ENCODE assay signal across 21 cellular contexts in the genomic region with DNA sequence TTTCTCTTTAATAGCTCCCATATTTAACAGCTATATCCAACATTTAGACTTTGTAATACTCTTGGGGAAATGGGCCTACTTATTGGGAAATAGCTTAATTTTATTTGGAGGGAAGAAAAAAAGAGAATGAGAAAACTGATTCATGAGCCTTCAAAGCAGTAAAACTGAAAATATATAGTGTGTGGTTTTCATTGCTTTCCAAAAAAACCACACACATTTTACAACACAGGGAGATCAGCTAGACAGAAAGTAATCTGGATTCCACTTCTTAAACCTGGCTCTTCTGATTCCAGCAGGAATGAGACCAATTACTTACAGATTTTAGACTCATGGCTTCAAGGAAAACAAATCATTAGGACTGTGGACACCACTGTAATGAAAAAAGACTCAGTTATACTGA. TPM values are rescaled to one million over a fixed set of nuclear protein-coding genes. Genes with fewer than 3 reads are reported as not detected.
DNase-seq lines count a peak whose midpoint lies in the region; ATAC-seq, FAIRE-seq and TF ChIP-seq lines count a peak whose summit lies in the region.
"Had no signal": no experiment of that assay in that cellular context is flagged by ENCODE, and none has a peak within 500 bp of the region (broad histone marks: within the 10 kb centered on the region; RNA-seq: fewer than 3 reads in every experiment).

No MANE protein-coding gene starts in this region.

- H3K4me1 ChIP-seq in SK-N-SH (ENCODE audit: control insufficient read depth in 1 of 2, insufficient read depth in 2 of 2, low read depth in 1 of 2, low read length in 1 of 2) (0 out of 4 replicates have a peak, but pooled peaks cover 0 to 5% of the 10 kb centered on the region in 2 experiments), suprapubic skin (peaks cover 11% of the 10 kb centered on the region)
- H3K4me1 ChIP-seq in effector memory CD4-positive, alpha-beta T cell (ENCODE audit: control insufficient read depth, insufficient read depth, low read length, poor library complexity, severe bottlenecking) = no peaks in the 10 kb centered on the region
- H3K4me1 ChIP-seq: SJSA1 had no signal

- TF ChIP-seq EP300 in SK-N-SH (IDR thresholded peaks at IDR 0.05; ENCODE audit: borderline replicate concordance in 1 of 2, low read depth in 1 of 2, low read length in 1 of 2) = no peak
- no peak for TF ChIP-seq EP300 in suprapubic skin (IDR thresholded peaks at IDR 0.05)

- POLR2A ChIA-PET in SK-N-SH (lab: Yijun Ruan, JAX) = no interaction called here

- H3K4me2 ChIP-seq in SK-N-SH = no peak overlapping the region

- H3K9me2 ChIP-seq in SK-N-SH = no peaks in the 10 kb centered on the region

- H4K20me1 ChIP-seq in SK-N-SH (ENCODE audit: insufficient read depth) = no peaks in the 10 kb centered on the region

- no peaks in the 10 kb centered on the region for H3F3A ChIP-seq in SK-N-SH (replicated peaks; ENCODE audit: insufficient read depth)

- ATAC-seq in SK-N-SH treated with all-trans-retinoic acid at 6 μM for 48 hours = no peak
- ATAC-seq in HG03039 (IDR thresholded peaks at IDR 0.05; ENCODE audit: unreplicated experiment) = no peak
- ATAC-seq: CD8-positive, alpha-beta T cell; GM12878; left colon; stimulated activated naive B cell treated with anti-CD40 and anti-IgM and Interleukin-4, amounts not matched to agents 10 μg/mL and 1 μg/mL and 100 μg/mL, for 72 hours had no signal

- DNase-seq in SK-N-SH (no peak), SK-N-MC (ENCODE audit: low read depth, low spot score) (peak; percentile 51), frontal cortex (ENCODE audit: low spot score in 2 of 2) (no peak), suprapubic skin (ENCODE audit: low spot score in 2 of 2) (no peak), NCI-H1694 (lab: John Stamatoyannopoulos, UW) (no peak)
- no peak for DNase-seq in effector memory CD4-positive, alpha-beta T cell
- DNase-seq: 8988T; activated naive CD4-positive, alpha-beta T cell treated with anti-CD3 and anti-CD28 coated beads, Interleukin-2, amount 10 ng/mL, durations not matched to agents 7 days and 5 days; CD8-positive, alpha-beta T cell; esophagus squamous epithelium; GOT3; left colon; NCI-H187 treated with DMSO at 0.1 percent for 48 hours; NCI-H524; stimulated activated naive B cell treated with anti-CD40 and anti-IgM and Interleukin-4, amounts not matched to agents 10 μg/mL and 1 μg/mL and 100 μg/mL, for 72 hours; upper lobe of left lung had no signal

- H3K9me3 ChIP-seq in SK-N-SH = no peaks in the 10 kb centered on the region
- H3K9me3 ChIP-seq in SK-N-MC (ENCODE audit: low read depth, low read length) = no peaks in the 10 kb centered on the region
- H3K9me3 ChIP-seq in suprapubic skin = no peaks in the 10 kb centered on the region
- no peaks in the 10 kb centered on the region for H3K9me3 ChIP-seq in effector memory CD4-positive, alpha-beta T cell (ENCODE audit: control insufficient read depth, low read length)
- H3K9me3 ChIP-seq: esophagus squamous epithelium, SJSA1, upper lobe of left lung had no signal

- H3K4me3 ChIP-seq in SK-N-SH (ENCODE audit: low read depth in 2 of 2, low read length in 1 of 2) (no peak overlapping the region), SK-N-MC (peak overlapping the region; percentile 53), suprapubic skin (no peak overlapping the region)
- H3K4me3 ChIP-seq in effector memory CD4-positive, alpha-beta T cell (ENCODE audit: insufficient read depth, low read depth, low read length, poor library complexity, severe bottlenecking) = no peak overlapping the region
- H3K4me3 ChIP-seq: esophagus squamous epithelium, GM12878, SJSA1, upper lobe of left lung had no signal

- CTCF ChIA-PET in SK-N-SH (lab: Yijun Ruan, JAX) = no interaction called here

- H3K9ac ChIP-seq in SK-N-SH (no peak overlapping the region), SK-N-MC (ENCODE audit: insufficient read length) (no peak overlapping the region)

- no peaks in the 10 kb centered on the region for H3K79me2 ChIP-seq in SK-N-SH (ENCODE audit: insufficient read depth)

- no peak for TF ChIP-seq CTCF in SK-N-SH (IDR thresholded peaks at IDR 0.05)
- no peak for TF ChIP-seq CTCF in suprapubic skin (IDR thresholded peaks at IDR 0.05)

- H2AFZ ChIP-seq in SK-N-SH (ENCODE audit: low read depth) = no peak overlapping the region

- no peaks in the 10 kb centered on the region for H3K36me3 ChIP-seq in SK-N-SH (replicated peaks in 1 of 2; ENCODE audit: control insufficient read depth in 1 of 2, insufficient read depth in 2 of 2, low read length in 1 of 2)
- H3K36me3 ChIP-seq in SK-N-MC (ENCODE audit: insufficient read depth, low read length) = no peaks in the 10 kb centered on the region
- no peaks in the 10 kb centered on the region for H3K36me3 ChIP-seq in suprapubic skin
- H3K36me3 ChIP-seq in effector memory CD4-positive, alpha-beta T cell (ENCODE audit: control insufficient read depth, insufficient read depth, low read length) = no peaks in the 10 kb centered on the region
- H3K36me3 ChIP-seq: esophagus squamous epithelium, SJSA1, upper lobe of left lung had no signal

- no peak for TF ChIP-seq RAD21 in SK-N-SH (IDR thresholded peaks at IDR 0.05; ENCODE audit: low read length)

- peak; percentile 33 for FAIRE-seq in frontal cortex (lab: Jason Lieb, UNC)
- FAIRE-seq: GM12878 had no signal

- no peak for TF ChIP-seq POLR2A in suprapubic skin (IDR thresholded peaks at IDR 0.05)

- H3K27ac ChIP-seq in SK-N-SH (ENCODE audit: low read depth in 2 of 2, low read length in 1 of 2) = no peak overlapping the region
- peak overlapping the region; percentile 87 for H3K27ac ChIP-seq in SK-N-MC
- peak overlapping the region; percentile 18 for H3K27ac ChIP-seq in suprapubic skin
- H3K27ac ChIP-seq in effector memory CD4-positive, alpha-beta T cell (ENCODE audit: insufficient read depth, low read length, poor library complexity, severe bottlenecking) = no peak overlapping the region
- H3K27ac ChIP-seq: esophagus squamous epithelium, SJSA1, upper lobe of left lung had no signal

- no peaks in the 10 kb centered on the region for H3K27me3 ChIP-seq in SK-N-SH (ENCODE audit: insufficient read depth)
- no peaks in the 10 kb centered on the region for H3K27me3 ChIP-seq in suprapubic skin
- H3K27me3 ChIP-seq in effector memory CD4-positive, alpha-beta T cell (replicated peaks; ENCODE audit: control insufficient read depth, insufficient read depth, low read length, poor library complexity, severe bottlenecking) = no peaks in the 10 kb centered on the region
- H3K27me3 ChIP-seq: esophagus squamous epithelium, SJSA1, upper lobe of left lung had no signal

TF ChIP-seq in SK-N-SH treated with all-trans-retinoic acid at 6 μM for 48 hours, 23 proteins besides CTCF, POLR2A, EP300 and RAD21 (continues in another document):
- TF ChIP-seq, protein P1, sequence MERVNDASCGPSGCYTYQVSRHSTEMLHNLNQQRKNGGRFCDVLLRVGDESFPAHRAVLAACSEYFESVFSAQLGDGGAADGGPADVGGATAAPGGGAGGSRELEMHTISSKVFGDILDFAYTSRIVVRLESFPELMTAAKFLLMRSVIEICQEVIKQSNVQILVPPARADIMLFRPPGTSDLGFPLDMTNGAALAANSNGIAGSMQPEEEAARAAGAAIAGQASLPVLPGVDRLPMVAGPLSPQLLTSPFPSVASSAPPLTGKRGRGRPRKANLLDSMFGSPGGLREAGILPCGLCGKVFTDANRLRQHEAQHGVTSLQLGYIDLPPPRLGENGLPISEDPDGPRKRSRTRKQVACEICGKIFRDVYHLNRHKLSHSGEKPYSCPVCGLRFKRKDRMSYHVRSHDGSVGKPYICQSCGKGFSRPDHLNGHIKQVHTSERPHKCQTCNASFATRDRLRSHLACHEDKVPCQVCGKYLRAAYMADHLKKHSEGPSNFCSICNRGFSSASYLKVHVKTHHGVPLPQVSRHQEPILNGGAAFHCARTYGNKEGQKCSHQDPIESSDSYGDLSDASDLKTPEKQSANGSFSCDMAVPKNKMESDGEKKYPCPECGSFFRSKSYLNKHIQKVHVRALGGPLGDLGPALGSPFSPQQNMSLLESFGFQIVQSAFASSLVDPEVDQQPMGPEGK (CRISPR knock-in tag; IDR thresholded peaks at IDR 0.05; ENCODE audit: borderline replicate concordance) = no peak
- TF ChIP-seq GLIS3 (CRISPR knock-in tag; IDR thresholded peaks at IDR 0.05) (no peak), ZNF8 (CRISPR knock-in tag; IDR thresholded peaks at IDR 0.05) (no peak)

TF ChIP-seq in SK-N-SH, 30 proteins besides CTCF, POLR2A, EP300 and RAD21:
- TF ChIP-seq EZH2phosphoT487 (IDR thresholded peaks at IDR 0.05; ENCODE audit: borderline replicate concordance, low read depth) = no peak
- TF ChIP-seq POLR2AphosphoS5 (IDR thresholded peaks at IDR 0.05; ENCODE audit: low read depth, low read length) = no peak
- no peak for TF ChIP-seq RCOR1 (IDR thresholded peaks at IDR 0.05; ENCODE audit: low read length)
- no peak for TF ChIP-seq NRF1 (IDR thresholded peaks at IDR 0.05; ENCODE audit: low read depth, low read length)
- no peak for TF ChIP-seq FOXJ3 (CRISPR knock-in tag; IDR thresholded peaks at IDR 0.05)
- no peak for TF ChIP-seq TAF1 (IDR thresholded peaks at IDR 0.05; ENCODE audit: borderline replicate concordance, low read depth, low read length)
- no peak for TF ChIP-seq NFIC (IDR thresholded peaks at IDR 0.05; ENCODE audit: borderline replicate concordance)
- TF ChIP-seq FOXM1 (IDR thresholded peaks at IDR 0.05; ENCODE audit: low read depth) = no peak
- TF ChIP-seq MEF2A (IDR thresholded peaks at IDR 0.05; ENCODE audit: borderline replicate concordance, low read depth) = no peak
- TF ChIP-seq TCF12 (IDR thresholded peaks at IDR 0.05) = no peak
- TF ChIP-seq, protein P2, sequence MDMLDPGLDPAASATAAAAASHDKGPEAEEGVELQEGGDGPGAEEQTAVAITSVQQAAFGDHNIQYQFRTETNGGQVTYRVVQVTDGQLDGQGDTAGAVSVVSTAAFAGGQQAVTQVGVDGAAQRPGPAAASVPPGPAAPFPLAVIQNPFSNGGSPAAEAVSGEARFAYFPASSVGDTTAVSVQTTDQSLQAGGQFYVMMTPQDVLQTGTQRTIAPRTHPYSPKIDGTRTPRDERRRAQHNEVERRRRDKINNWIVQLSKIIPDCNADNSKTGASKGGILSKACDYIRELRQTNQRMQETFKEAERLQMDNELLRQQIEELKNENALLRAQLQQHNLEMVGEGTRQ (IDR thresholded peaks at IDR 0.05; ENCODE audit: borderline replicate concordance, low read depth, low read length) = no peak
- TF ChIP-seq FOSL2 (IDR thresholded peaks at IDR 0.05; ENCODE audit: borderline replicate concordance, low read depth) = no peak
- TF ChIP-seq RXRA (IDR thresholded peaks at IDR 0.05; ENCODE audit: borderline replicate concordance, low read depth) = no peak
- no peak for TF ChIP-seq JUND (IDR thresholded peaks at IDR 0.05)
- no peak for TF ChIP-seq YY1 (IDR thresholded peaks at IDR 0.05; ENCODE audit: low read depth)

RNA-seq across cellular contexts. Expression of a gene that starts 48.7 kb away (rescaled TPM):
- polyA plus RNA-seq in SK-N-SH (2012; rRNA removed) = not detected in 2 replicates
- 0.03 TPM in 1 of 2 replicates, not detected in the other for polyA plus RNA-seq in SK-N-SH (2012; cell fraction: cytosol; rRNA removed)
- polyA plus RNA-seq in SK-N-SH (2012; cell fraction: nucleus; rRNA removed) = 0.05 TPM in 1 of 2 replicates, not detected in the other
- 0.82 TPM for total RNA-seq in frontal cortex
- total RNA-seq in suprapubic skin = 1 to 10 TPM in 2 of 4 donors, under 1 TPM in 2; 0.68 to 4.2 (median 1.1) TPM
- total RNA-seq: GM12878, HT-29 had no signal
- polyA plus RNA-seq: GM12878 had no signal

Comparison
In these comparisons a context has a peak if more than half of its experiments do, and no peak if none do; other contexts are left out.
1. H3K27ac ChIP-seq: peak in SK-N-MC (single experiment) and suprapubic skin (single experiment); none in SK-N-SH (0 of 2) and effector memory CD4-positive, alpha-beta T cell (single experiment).